Comparison of ENCODE assay signal across 8 cellular contexts in the genomic region with DNA sequence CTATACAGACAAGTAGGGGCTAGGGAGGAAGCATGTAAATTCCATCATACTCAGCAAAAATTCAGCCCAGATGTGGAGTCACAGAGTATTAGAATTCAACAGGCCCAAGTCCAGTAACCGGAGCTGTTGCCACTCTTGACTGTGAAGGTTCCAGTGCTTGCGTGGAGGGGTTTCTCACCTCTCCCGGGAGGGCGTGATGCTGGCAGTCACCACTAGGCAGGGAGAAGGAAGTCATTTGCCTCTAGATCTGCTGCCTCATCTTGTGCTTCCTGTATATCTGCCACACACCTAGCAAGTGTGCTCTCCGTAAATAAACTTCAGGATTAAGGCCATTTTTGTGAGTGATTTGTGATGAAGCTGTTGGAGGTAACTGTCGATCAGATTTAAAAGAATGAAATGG. TPM values are rescaled to one million over a fixed set of nuclear protein-coding genes. Genes with fewer than 3 reads are reported as not detected.
DNase-seq lines count a peak whose midpoint lies in the region; ATAC-seq, FAIRE-seq and TF ChIP-seq lines count a peak whose summit lies in the region.

No MANE protein-coding gene starts in this region.

- TF ChIP-seq POLR2A in GM12892 (IDR thresholded peaks at IDR 0.05; ENCODE audit: low read depth, low read length), result no peak; the same call in 1 of the 2 replicates

- ATAC-seq in HG03520 (IDR thresholded peaks at IDR 0.05; ENCODE audit: unreplicated experiment), result no peak

- FAIRE-seq in GM12892 (lab: Jason Lieb, UNC), result peak; percentile 88

- no peaks in the 10 kb centered on the region for H3K27me3 ChIP-seq in ACC112 (ENCODE audit: insufficient read depth, low read length)

- H3K27me3 Mint-ChIP-seq in activated CD4-positive, alpha-beta memory T cell treated with anti-CD3 and anti-CD28 coated beads for 36 hours, result peaks cover 2% of the 10 kb centered on the region
- H3K27me3 Mint-ChIP-seq in endothelial cell (ENCODE audit: unreplicated experiment) (peaks cover 9% of the 10 kb centered on the region), osteocyte (ENCODE audit: unreplicated experiment) (no peaks in the 10 kb centered on the region)

- H3K27ac Mint-ChIP-seq in activated CD4-positive, alpha-beta memory T cell treated with anti-CD3 and anti-CD28 coated beads for 36 hours, result peak overlapping the region; percentile 96
- peak overlapping the region; percentile 76 for H3K27ac Mint-ChIP-seq in endothelial cell (ENCODE audit: unreplicated experiment)
- peak overlapping the region; percentile 90 for H3K27ac Mint-ChIP-seq in osteocyte (ENCODE audit: unreplicated experiment)

- DNase-seq in GM12892 (ENCODE audit: insufficient read length) (no peak), NCI-H510A (lab: John Stamatoyannopoulos, UW) (peak; percentile 48), endothelial cell (ENCODE audit: low spot score) (peak; percentile 37), osteocyte (ENCODE audit: extremely low spot score, unreplicated experiment) (no peak), NCI-H774 (lab: John Stamatoyannopoulos, UW) (no peak)
- peak; percentile 77 for DNase-seq in activated CD4-positive, alpha-beta memory T cell treated with anti-CD3 and anti-CD28 coated beads for 36 hours

- peak overlapping the region; percentile 63 for H3K27ac ChIP-seq in ACC112 (ENCODE audit: low read depth, low read length)

- H2AFZ ChIP-seq in ACC112 (ENCODE audit: low read length, unreplicated experiment), result no peak overlapping the region

- no peaks in the 10 kb centered on the region for H3K9me3 Mint-ChIP-seq in activated CD4-positive, alpha-beta memory T cell treated with anti-CD3 and anti-CD28 coated beads for 36 hours
- H3K9me3 Mint-ChIP-seq in endothelial cell (ENCODE audit: unreplicated experiment) (no peaks in the 10 kb centered on the region), osteocyte (ENCODE audit: unreplicated experiment) (no peaks in the 10 kb centered on the region)

- TF ChIP-seq CTCF in endothelial cell (IDR thresholded peaks at IDR 0.05; ENCODE audit: unreplicated experiment), result peak; percentile 37
- TF ChIP-seq CTCF in osteocyte (IDR thresholded peaks at IDR 0.05), result no peak

- peaks cover 40% of the 10 kb centered on the region for H3K4me1 ChIP-seq in ACC112 (ENCODE audit: control insufficient read depth, insufficient read depth, low read length, unreplicated experiment)

- H3K36me3 Mint-ChIP-seq in activated CD4-positive, alpha-beta memory T cell treated with anti-CD3 and anti-CD28 coated beads for 36 hours, result peaks cover 31% of the 10 kb centered on the region
- peaks cover 26% of the 10 kb centered on the region for H3K36me3 Mint-ChIP-seq in endothelial cell (ENCODE audit: low read depth, unreplicated experiment)
- peaks cover 13% of the 10 kb centered on the region for H3K36me3 Mint-ChIP-seq in osteocyte (ENCODE audit: unreplicated experiment)

- H3K36me3 ChIP-seq in ACC112 (ENCODE audit: insufficient read depth, low read length), result no peaks in the 10 kb centered on the region

- peaks cover 48% of the 10 kb centered on the region for H3K79me2 ChIP-seq in ACC112 (ENCODE audit: control insufficient read depth, insufficient read depth, low read length, unreplicated experiment)

- peaks cover 62% of the 10 kb centered on the region for H3K4me1 Mint-ChIP-seq in activated CD4-positive, alpha-beta memory T cell treated with anti-CD3 and anti-CD28 coated beads for 36 hours (ENCODE audit: low read depth)
- H3K4me1 Mint-ChIP-seq in endothelial cell (ENCODE audit: unreplicated experiment) (peaks cover 54% of the 10 kb centered on the region), osteocyte (ENCODE audit: unreplicated experiment) (peaks cover 63% of the 10 kb centered on the region)

- intact Hi-C loops in activated CD4-positive, alpha-beta memory T cell treated with anti-CD3 and anti-CD28 coated beads for 36 hours (cut with micrococcal nuclease), result no loop called here

- peak overlapping the region; percentile 93 for H3K4me3 ChIP-seq in ACC112 (ENCODE audit: low read depth, low read length)

- POLR2A ChIA-PET in activated CD4-positive, alpha-beta memory T cell treated with anti-CD3 and anti-CD28 coated beads for 36 hours (lab: Charles Lee), result interaction anchor here (0.6 to 3.3 kb wide), 9 partner anchors 12 to 193 kb away, joined by 3 to 26 read pairs (median 5); a partner anchor contains a TSS

- H3K4me3 Mint-ChIP-seq in activated CD4-positive, alpha-beta memory T cell treated with anti-CD3 and anti-CD28 coated beads for 36 hours, result peak overlapping the region; percentile 95
- H3K4me3 Mint-ChIP-seq in endothelial cell (ENCODE audit: unreplicated experiment) (peak overlapping the region; percentile 88), osteocyte (ENCODE audit: unreplicated experiment) (peak overlapping the region; percentile 93)

- CTCF ChIA-PET in activated CD4-positive, alpha-beta memory T cell treated with anti-CD3 and anti-CD28 coated beads for 36 hours (lab: Charles Lee), result interaction anchor here (0.8 to 4.3 kb wide), 12 partner anchors 9 to 145 kb away, joined by 3 to 44 read pairs (median 6); no protein-coding TSS in a partner anchor

RNA-seq across cellular contexts. Expression of a gene that starts 1.0 kb away (rescaled TPM):
- polyA plus RNA-seq in GM12892 (2012; ENCODE audit: missing spikeins), result 81.1 TPM
- 100 to 1,000 TPM; 167 to 173 TPM for total RNA-seq in activated CD4-positive, alpha-beta memory T cell treated with anti-CD3 and anti-CD28 coated beads for 36 hours
- total RNA-seq in endothelial cell (ENCODE audit: unreplicated experiment), result 38.0 TPM
- total RNA-seq in osteocyte, result 41.5 and 42.5 TPM in 2 replicates

RNA-seq across cellular contexts. Expression of a gene that starts 1.4 kb away (rescaled TPM):
- polyA plus RNA-seq in GM12892 (2012; ENCODE audit: missing spikeins), result 4.1 TPM
- total RNA-seq in activated CD4-positive, alpha-beta memory T cell treated with anti-CD3 and anti-CD28 coated beads for 36 hours, result 1 to 10 TPM; 5.4 to 5.8 TPM
- total RNA-seq in endothelial cell (ENCODE audit: unreplicated experiment) (13.1 TPM), osteocyte (33.2 and 37.4 TPM in 2 replicates)

RNA-seq across cellular contexts. Expression of a gene that starts 14.9 kb away (rescaled TPM):
- polyA plus RNA-seq in GM12892 (2012; ENCODE audit: missing spikeins), result 1.0 TPM
- 10 to 100 TPM; 10.1 to 11.5 TPM for total RNA-seq in activated CD4-positive, alpha-beta memory T cell treated with anti-CD3 and anti-CD28 coated beads for 36 hours
- total RNA-seq in endothelial cell (ENCODE audit: unreplicated experiment), result 8.3 TPM
- 7.8 and 8.0 TPM in 2 replicates for total RNA-seq in osteocyte

RNA-seq across cellular contexts. Expression of a gene that starts 27.9 kb away (rescaled TPM):
- polyA plus RNA-seq in GM12892 (2012; ENCODE audit: missing spikeins), result not detected
- under 1 TPM; 0.36 to 0.45 TPM for total RNA-seq in activated CD4-positive, alpha-beta memory T cell treated with anti-CD3 and anti-CD28 coated beads for 36 hours
- total RNA-seq in endothelial cell (ENCODE audit: unreplicated experiment), result 2.1 TPM
- not detected in 2 replicates for total RNA-seq in osteocyte

RNA-seq across cellular contexts. Expression of a gene that starts 53.1 kb away (rescaled TPM):
- polyA plus RNA-seq in GM12892 (2012; ENCODE audit: missing spikeins), result 18.7 TPM
- 10 to 100 TPM; 64.6 to 65.9 TPM for total RNA-seq in activated CD4-positive, alpha-beta memory T cell treated with anti-CD3 and anti-CD28 coated beads for 36 hours
- total RNA-seq in endothelial cell (ENCODE audit: unreplicated experiment) (268 TPM), osteocyte (96.3 and 104 TPM in 2 replicates)

Comparison
In these comparisons a context has a peak if more than half of its experiments do, and no peak if none do; other contexts are left out.
1. DNase-seq: peak in NCI-H510A (single experiment), activated CD4-positive, alpha-beta memory T cell treated with anti-CD3 and anti-CD28 coated beads for 36 hours (single experiment) and endothelial cell (single experiment); none in GM12892 (single experiment), osteocyte (single experiment) and NCI-H774 (single experiment).
2. Peak in every context shown above with its lines, with median percentiles within 50 percentile points of each other: H3K27ac Mint-ChIP-seq and H3K4me3 Mint-ChIP-seq.